8 cellular contexts compared by ENCODE assay signal in the genomic region with DNA sequence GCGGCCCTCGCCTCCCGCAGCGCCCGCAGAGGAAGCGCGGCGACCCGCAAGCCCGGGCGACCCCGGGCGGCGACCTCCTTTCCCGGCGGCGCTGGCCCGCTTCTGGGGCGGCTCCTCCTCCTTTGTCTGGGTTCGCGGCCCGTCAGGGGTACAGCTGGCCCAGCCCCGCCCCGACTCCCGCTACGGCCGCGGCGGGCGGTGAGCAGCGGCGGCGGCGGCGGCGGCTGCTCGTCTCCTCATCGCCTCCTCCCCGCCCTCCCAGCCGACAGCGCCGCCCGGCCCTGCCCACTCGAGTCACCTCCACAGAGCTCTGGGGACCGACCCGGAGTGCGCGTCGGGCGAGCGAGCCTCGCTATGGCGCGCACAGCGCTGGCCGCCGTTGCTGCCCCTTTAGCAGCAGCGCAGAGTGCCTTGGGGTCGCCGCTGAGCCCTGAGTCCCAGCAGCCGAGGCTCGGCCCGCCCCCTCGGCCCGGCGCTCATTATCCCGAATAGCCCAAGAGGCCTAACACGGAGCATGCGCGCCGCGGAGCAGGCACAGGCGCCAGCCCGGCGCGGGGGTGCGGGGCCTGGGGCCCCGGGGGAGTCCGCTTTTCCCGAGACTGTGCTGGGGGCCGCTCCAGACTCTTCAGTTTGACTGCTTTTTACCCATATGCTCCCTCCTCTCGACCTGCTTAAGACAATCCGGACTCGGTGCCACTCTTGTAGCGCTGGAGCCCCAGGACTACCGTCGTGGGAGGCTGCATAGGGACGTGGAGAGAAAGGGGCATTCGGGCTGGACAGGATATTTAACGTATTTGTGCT. TPM values are rescaled to one million over a fixed set of nuclear protein-coding genes. Genes with fewer than 3 reads are reported as not detected.
DNase-seq lines count a peak whose midpoint lies in the region; ATAC-seq and TF ChIP-seq lines count a peak whose summit lies in the region.

Gene SOS2, minus strand, starts transcription at position 104 of the 801 bp plus-strand sequence. CDS start 295 bp downstream, outside the sequence.

- WGBS in esophagus squamous epithelium, 2 donors, result 0% methylated on average over 3 to 9 of the region's 90 CpGs

- H3K27me3 Mint-ChIP-seq in activated T-cell treated with anti-CD3 and anti-CD28 coated beads, Interleukin-2, amount 50 U/mL, for 72 hours (ENCODE audit: low read depth), result no peaks in the 10 kb centered on the region
- H3K27me3 Mint-ChIP-seq in naive B cell, result no peaks in the 10 kb centered on the region
- no peaks in the 10 kb centered on the region for H3K27me3 Mint-ChIP-seq in stimulated activated memory B cell treated with anti-CD40 and anti-IgM and Interleukin-4, amounts not matched to agents 10 μg/mL and 1 μg/mL and 100 μg/mL, for 72 hours

- H3K4me3 ChIP-seq in Panc1 (ENCODE audit: low read depth in 2 of 2, low read length in 2 of 2) (peak within 1 kb of the TSS; percentile 79 to 82), esophagus squamous epithelium (peak within 1 kb of the TSS; percentile 66 to 97 (median 90))

- H3K4me1 ChIP-seq in Panc1 (ENCODE audit: control insufficient read depth, insufficient read depth, low read length) (peaks cover 17% of the 10 kb centered on the region), esophagus squamous epithelium (peaks cover 0 to 56% (median 20%) of the 10 kb centered on the region in 3 donors)

- H3K27ac ChIP-seq in Panc1 (ENCODE audit: low read length), result peak within 1 kb of the TSS; percentile 94
- H3K27ac ChIP-seq in esophagus squamous epithelium, result peak within 1 kb of the TSS; percentile 95 to 100 (median 99)

- peak; percentile 16; the same call in 1 of the 2 replicates for TF ChIP-seq EP300 in Ishikawa (IDR thresholded peaks at IDR 0.05; ENCODE audit: borderline replicate concordance)

- peaks cover 7 to 27% of the 10 kb centered on the region in 2 donors for H3K36me3 Mint-ChIP-seq in activated T-cell treated with anti-CD3 and anti-CD28 coated beads, Interleukin-2, amount 50 U/mL, for 72 hours (ENCODE audit: insufficient read depth in 2 of 2)
- H3K36me3 Mint-ChIP-seq in naive B cell, result no peaks in the 10 kb centered on the region
- H3K36me3 Mint-ChIP-seq in stimulated activated memory B cell treated with anti-CD40 and anti-IgM and Interleukin-4, amounts not matched to agents 10 μg/mL and 1 μg/mL and 100 μg/mL, for 72 hours, result no peaks in the 10 kb centered on the region

- intact Hi-C loops in Panc1 (cut with micrococcal nuclease; ENCODE audit: unreplicated experiment), result no loop called here
- intact Hi-C loops in esophagus squamous epithelium (cut with DNase I), result no loop called here

- peak in 3 of 4 donors; percentile 71 to 94 (median 90) for TF ChIP-seq POLR2A in esophagus squamous epithelium (IDR thresholded peaks at IDR 0.05)

- H3K9me3 Mint-ChIP-seq in activated T-cell treated with anti-CD3 and anti-CD28 coated beads, Interleukin-2, amount 50 U/mL, for 72 hours, result peaks cover 0 to 3% of the 10 kb centered on the region in 2 donors
- H3K9me3 Mint-ChIP-seq in naive B cell, result no peaks in the 10 kb centered on the region
- H3K9me3 Mint-ChIP-seq in stimulated activated memory B cell treated with anti-CD40 and anti-IgM and Interleukin-4, amounts not matched to agents 10 μg/mL and 1 μg/mL and 100 μg/mL, for 72 hours, result no peaks in the 10 kb centered on the region

- no peak for TF ChIP-seq RAD21 in Ishikawa (IDR thresholded peaks at IDR 0.05; ENCODE audit: low read depth)

- H3K9me3 ChIP-seq in Panc1 (ENCODE audit: control insufficient read depth, insufficient read depth, low read depth, low read length) (no peaks in the 10 kb centered on the region), esophagus squamous epithelium (no peaks in the 10 kb centered on the region)

- DNase-seq in DMS53 treated with DMSO at 0.1 percent for 48 hours (lab: John Stamatoyannopoulos, UW; ENCODE audit: unreplicated experiment), result peak; percentile 57
- DNase-seq in Panc1 (ENCODE audit: low read depth, low spot score), result peak; percentile 18
- peak; percentile 88 to 89 for DNase-seq in activated T-cell treated with anti-CD3 and anti-CD28 coated beads, Interleukin-2, amount 50 U/mL, for 72 hours
- peak; percentile 63 for DNase-seq in esophagus squamous epithelium (lab: John Stamatoyannopoulos, UW)
- peak; percentile 89 for DNase-seq in naive B cell

- H3K36me3 ChIP-seq in Panc1 (ENCODE audit: control insufficient read depth, insufficient read depth, low read length), result no peaks in the 10 kb centered on the region; the same call in 1 of the 2 replicates
- no peaks in the 10 kb centered on the region for H3K36me3 ChIP-seq in esophagus squamous epithelium

- in situ Hi-C loops in Panc1 (cut with HindIII; ENCODE audit: low pct_unique_long_range_greater_than_20kb, low sequenced_read_pairs), result no loop called here

- H3K27me3 ChIP-seq in Panc1 (ENCODE audit: control insufficient read depth, insufficient read depth, low read length) (no peaks in the 10 kb centered on the region), esophagus squamous epithelium (no peaks in the 10 kb centered on the region)

- peak within 1 kb of the TSS; percentile 99 for H3K27ac Mint-ChIP-seq in activated T-cell treated with anti-CD3 and anti-CD28 coated beads, Interleukin-2, amount 50 U/mL, for 72 hours
- peak within 1 kb of the TSS; percentile 86 to 97 (median 92) for H3K27ac Mint-ChIP-seq in naive B cell
- peak within 1 kb of the TSS; percentile 85 for H3K27ac Mint-ChIP-seq in stimulated activated memory B cell treated with anti-CD40 and anti-IgM and Interleukin-4, amounts not matched to agents 10 μg/mL and 1 μg/mL and 100 μg/mL, for 72 hours

- H3K4me1 Mint-ChIP-seq in activated T-cell treated with anti-CD3 and anti-CD28 coated beads, Interleukin-2, amount 50 U/mL, for 72 hours (ENCODE audit: low read depth), result peaks cover 58% of the 10 kb centered on the region
- H3K4me1 Mint-ChIP-seq in naive B cell, result peaks cover 9 to 35% (median 23%) of the 10 kb centered on the region in 3 donors
- peaks cover 32% of the 10 kb centered on the region for H3K4me1 Mint-ChIP-seq in stimulated activated memory B cell treated with anti-CD40 and anti-IgM and Interleukin-4, amounts not matched to agents 10 μg/mL and 1 μg/mL and 100 μg/mL, for 72 hours

- ATAC-seq in GM21619 (IDR thresholded peaks at IDR 0.05; ENCODE audit: unreplicated experiment) (peak; percentile 82), Panc1 (peak; percentile 96), naive B cell (ENCODE audit: low read depth in 2 of 2) (peak; percentile 86)
- peak; percentile 82 to 84 for ATAC-seq in activated T-cell treated with anti-CD3 and anti-CD28 coated beads, Interleukin-2, amount 50 U/mL, for 72 hours (replicated peaks in 1 of 2)
- peak; percentile 96 for ATAC-seq in stimulated activated memory B cell treated with anti-CD40 and anti-IgM and Interleukin-4, amounts not matched to agents 10 μg/mL and 1 μg/mL and 100 μg/mL, for 72 hours

- CTCF ChIA-PET in Panc1 (lab: Charles Lee), result no interaction called here

- no TSS peak for BruUV-seq in Panc1 (replicated peaks; lab: Mats Ljungman, UMichigan)

- POLR2A ChIA-PET in Panc1 (lab: Charles Lee), result interaction anchor here (0.7 kb wide), 1 partner anchor 347 kb away, joined by 3 read pairs; no protein-coding TSS in a partner anchor

- no peak; the same call in 1 of the 2 replicates for TF ChIP-seq CTCF in Panc1 (IDR thresholded peaks at IDR 0.05)
- TF ChIP-seq CTCF in esophagus squamous epithelium (IDR thresholded peaks at IDR 0.05), result peak in 2 of 6 experiments; percentile 2 to 13

- peak within 1 kb of the TSS; percentile 95 to 100 for H3K4me3 Mint-ChIP-seq in activated T-cell treated with anti-CD3 and anti-CD28 coated beads, Interleukin-2, amount 50 U/mL, for 72 hours
- H3K4me3 Mint-ChIP-seq in naive B cell, result peak within 1 kb of the TSS; percentile 86 to 93 (median 90)
- H3K4me3 Mint-ChIP-seq in stimulated activated memory B cell treated with anti-CD40 and anti-IgM and Interleukin-4, amounts not matched to agents 10 μg/mL and 1 μg/mL and 100 μg/mL, for 72 hours, result peak within 1 kb of the TSS; percentile 85

TF ChIP-seq in Ishikawa, 13 proteins besides CTCF, POLR2A, EP300 and RAD21 (continues in another document):
- TF ChIP-seq TCF12 (IDR thresholded peaks at IDR 0.05; ENCODE audit: low read depth), result peak; percentile 13; the same call in 1 of the 2 replicates
- no peak for TF ChIP-seq REST (IDR thresholded peaks at IDR 0.05; ENCODE audit: low read depth)
- TF ChIP-seq TEAD4 (IDR thresholded peaks at IDR 0.05), result no peak; the same call in 1 of the 2 replicates
- no peak for TF ChIP-seq CEBPB (IDR thresholded peaks at IDR 0.05)
- TF ChIP-seq CREB1 (IDR thresholded peaks at IDR 0.05; ENCODE audit: low read depth), result no peak
- peak; percentile 74; the same call in 1 of the 2 replicates for TF ChIP-seq ZBTB7A (IDR thresholded peaks at IDR 0.05; ENCODE audit: low read depth)

RNA-seq across cellular contexts. Expression of gene SOS2, which starts in this region (rescaled TPM):
- total RNA-seq in Panc1 (2021; ENCODE audit: unreplicated experiment) (21.2 TPM), esophagus squamous epithelium (10 to 100 TPM; 13.8 to 29.6 (median 18.6) TPM)
- 7.0 TPM for polyA plus RNA-seq in Panc1 (2012; ENCODE audit: insufficient read length)
- 10 to 100 TPM; 38.2 to 41.7 TPM for total RNA-seq in activated T-cell treated with anti-CD3 and anti-CD28 coated beads, Interleukin-2, amount 50 U/mL, for 72 hours
- polyA plus RNA-seq in naive B cell (ENCODE audit: low read depth in 6 of 6), result 10 to 100 TPM; 15.6 to 34.8 (median 20.3) TPM

Comparison
In these comparisons a context has a peak if more than half of its experiments do, and no peak if none do; other contexts are left out.
1. Peak in every context shown above with its lines: DNase-seq, ATAC-seq, H3K4me3 ChIP-seq and H3K27ac ChIP-seq.
2. DNase-seq: peak in every context shown above with its lines; median percentile 89 in naive B cell; 88 in activated T-cell treated with anti-CD3 and anti-CD28 coated beads, Interleukin-2, amount 50 U/mL, for 72 hours; 63 in esophagus squamous epithelium; 57 in DMS53 treated with DMSO at 0.1 percent for 48 hours; 18 in Panc1.